ENCODE assay signal across 10 cellular contexts in genomic region chr11:10310301-10310841, GRCh38. TPM values are rescaled to one million over a fixed set of nuclear protein-coding genes. Genes with fewer than 3 reads are reported as not detected.
DNase-seq lines count a peak whose midpoint lies in the region; FAIRE-seq and TF ChIP-seq lines count a peak whose summit lies in the region.
"Had no signal": no experiment of that assay in that cellular context is flagged by ENCODE, and none has a peak within 500 bp of the region (broad histone marks: within the 10 kb centered on the region; RNA-seq: fewer than 3 reads in every experiment).

No MANE protein-coding gene starts in this region.

- H3K4me3 ChIP-seq in Loucy (ENCODE audit: low read length, poor library complexity, severe bottlenecking) (peak overlapping the region; percentile 83), H1 (ENCODE audit: extremely low read depth in 1 of 4, insufficient read depth in 2 of 4, low read depth in 3 of 4, low read length in 4 of 4) (no peak overlapping the region), skeletal muscle tissue (ENCODE audit: low read length in 3 of 3) (no peak overlapping the region), uterus (no peak overlapping the region)
- H3K4me3 ChIP-seq: spleen had no signal

- H3K36me3 ChIP-seq in Loucy (ENCODE audit: insufficient read depth, low read length) (no peaks in the 10 kb centered on the region), H1 (ENCODE audit: control insufficient read depth in 2 of 4, insufficient read depth in 4 of 4, low read length in 3 of 4) (peaks cover 0 to 17% (median 8%) of the 10 kb centered on the region in 4 experiments; a peak in 3 of 8 replicates), skeletal muscle tissue (ENCODE audit: control insufficient read depth in 3 of 3, insufficient read depth in 3 of 3, low read length in 3 of 3) (peaks cover 0 to 3% (median 0%) of the 10 kb centered on the region in 3 donors), uterus (no peaks in the 10 kb centered on the region)

- H3K27me3 ChIP-seq in Loucy (ENCODE audit: insufficient read depth, low read length, poor library complexity, severe bottlenecking) = peaks cover 12% of the 10 kb centered on the region
- peaks cover 0 to 19% (median 0%) of the 10 kb centered on the region in 4 experiments; a peak in 2 of 7 replicates for H3K27me3 ChIP-seq in H1 (replicated peaks in 1 of 4; ENCODE audit: control insufficient read depth in 3 of 4, extremely low read depth in 1 of 4, insufficient read depth in 3 of 4, low read length in 3 of 4)
- peaks cover 0 to 7% (median 4%) of the 10 kb centered on the region in 3 donors for H3K27me3 ChIP-seq in skeletal muscle tissue (ENCODE audit: control insufficient read depth in 3 of 3, insufficient read depth in 3 of 3, low read length in 3 of 3)
- H3K27me3 ChIP-seq in uterus = no peaks in the 10 kb centered on the region

- H3K23ac ChIP-seq in H1 (ENCODE audit: insufficient read length) = no peak overlapping the region

- no peaks in the 10 kb centered on the region for H3F3A ChIP-seq in Loucy (ENCODE audit: low read depth)

- H3K9ac ChIP-seq in Loucy (ENCODE audit: low read depth, low read length, poor library complexity, severe bottlenecking) (no peak overlapping the region), H1 (replicated peaks in 1 of 4; ENCODE audit: extremely low read depth in 1 of 4, low read depth in 3 of 4, low read length in 3 of 4) (no peak overlapping the region), skeletal muscle tissue (ENCODE audit: low read depth in 1 of 3, low read length in 3 of 3) (no peak overlapping the region)

- no peak overlapping the region for H4K5ac ChIP-seq in H1 (ENCODE audit: insufficient read length, low read depth, low read length)

- no peak overlapping the region for H2BK120ac ChIP-seq in H1 (replicated peaks; ENCODE audit: low read depth, low read length)

- H4K8ac ChIP-seq in H1 (ENCODE audit: extremely low read depth, insufficient read depth, low read length) = no peak overlapping the region

- no peak overlapping the region for H2AFZ ChIP-seq in Loucy (ENCODE audit: low read length)
- no peak overlapping the region for H2AFZ ChIP-seq in H1 (ENCODE audit: low read length)

- DNase-seq in GM13976 (ENCODE audit: low spot score) = peak; percentile 39
- DNase-seq in H1 (ENCODE audit: low read depth in 1 of 2, low spot score in 2 of 2) = no peak
- DNase-seq in uterus = no peak
- no peak for DNase-seq in SIG-M5 treated with dmso at 0.1 percent for 504 hours (lab: John Stamatoyannopoulos, UW; ENCODE audit: unreplicated experiment)
- DNase-seq in stimulated activated CD4-positive, alpha-beta T cell treated with anti-CD3 and anti-CD28 coated beads, Interleukin-4, amount 100 ng/mL, for 4 hours = no peak
- DNase-seq: NCI-H1694 treated with DMSO at 0.1 percent for 48 hours, spleen had no signal

- H3K56ac ChIP-seq in H1 (replicated peaks; ENCODE audit: insufficient read length, low read depth, low read length) = no peak overlapping the region

- H2BK15ac ChIP-seq in H1 (ENCODE audit: low read length) = no peak overlapping the region

- H3K4me1 ChIP-seq in Loucy (ENCODE audit: insufficient read depth, low read length, poor library complexity, severe bottlenecking) (peaks cover 29% of the 10 kb centered on the region), H1 (replicated peaks in 1 of 4; ENCODE audit: control insufficient read depth in 3 of 4, insufficient read depth in 4 of 4, low read length in 3 of 4) (peaks cover 6 to 22% (median 9%) of the 10 kb centered on the region in 4 experiments), skeletal muscle tissue (ENCODE audit: control insufficient read depth in 3 of 3, insufficient read depth in 3 of 3, low read length in 3 of 3) (peaks cover 30 to 40% (median 40%) of the 10 kb centered on the region in 3 donors), uterus (no peaks in the 10 kb centered on the region)

- peak overlapping the region; percentile 93 for H3K4me2 ChIP-seq in Loucy (ENCODE audit: low read depth, low read length, poor library complexity, severe bottlenecking)
- no peak overlapping the region for H3K4me2 ChIP-seq in H1 (ENCODE audit: insufficient read depth in 1 of 2, low read depth in 2 of 2, low read length in 2 of 2)

- H3K79me2 ChIP-seq in Loucy (ENCODE audit: insufficient read depth, low read length) = peaks cover 37% of the 10 kb centered on the region; the same call in 1 of the 2 replicates
- H3K79me2 ChIP-seq in H1 (ENCODE audit: control insufficient read depth in 1 of 2, insufficient read depth in 2 of 2, low read length in 2 of 2) = peaks cover 0 to 19% of the 10 kb centered on the region in 2 experiments; a peak in 3 of 4 replicates

- no peak overlapping the region for H3K27ac ChIP-seq in H1 (ENCODE audit: low read depth, low read length)
- peak overlapping the region; percentile 84 for H3K27ac ChIP-seq in skeletal muscle tissue (ENCODE audit: low read depth, low read length)
- peak overlapping the region in 1 of 2 donors; percentile 95 for H3K27ac ChIP-seq in uterus
- H3K27ac ChIP-seq: spleen had no signal

- no peak overlapping the region for H2BK5ac ChIP-seq in H1 (ENCODE audit: low read depth, low read length)

- POLR2A ChIA-PET in H1 (lab: Charles Lee; ENCODE audit: partially characterized antibody) = interaction anchor here (0.6 to 10.6 kb wide), 8 partner anchors 9 to 736 kb away, joined by 3 to 156 read pairs (median 3); partner anchors contain the start of gene SBF2

- H3K23me2 ChIP-seq in H1 (ENCODE audit: low read depth, low read length) = peaks cover 12% of the 10 kb centered on the region

- no peaks in the 10 kb centered on the region for H4K20me1 ChIP-seq in Loucy (ENCODE audit: insufficient read depth, low read length, poor library complexity, severe bottlenecking)
- H4K20me1 ChIP-seq in H1 (replicated peaks in 1 of 2; ENCODE audit: control insufficient read depth in 1 of 2, insufficient read depth in 2 of 2, low read length in 2 of 2) = peaks cover 6 to 7% of the 10 kb centered on the region in 2 experiments

- H3K9me3 ChIP-seq in Loucy (ENCODE audit: insufficient read depth, low read depth, low read length) (no peaks in the 10 kb centered on the region), H1 (ENCODE audit: insufficient read depth in 2 of 2, low read depth in 1 of 2, low read length in 1 of 2) (no peaks in the 10 kb centered on the region), skeletal muscle tissue (ENCODE audit: control insufficient read depth in 3 of 3, low read length in 3 of 3) (no peaks in the 10 kb centered on the region), uterus (no peaks in the 10 kb centered on the region)
- H3K9me3 ChIP-seq: spleen had no signal

- intact Hi-C loops in uterus (cut with DNase I; ENCODE audit: low total_unique reads) = no loop called here

- TF ChIP-seq CTCF in GM13976 (IDR thresholded peaks at IDR 0.05; ENCODE audit: borderline replicate concordance, control extremely low read depth, extremely low read depth, insufficient read depth, missing control alignments) = no peak
- no peak for TF ChIP-seq CTCF in Loucy (conservative IDR thresholded peaks at IDR 0.05; ENCODE audit: low read length)
- no peak for TF ChIP-seq CTCF in H1 (IDR thresholded peaks at IDR 0.05; ENCODE audit: control extremely low read depth in 1 of 3, insufficient read depth in 1 of 3, low read depth in 1 of 3, low read length in 3 of 3)
- peak in 1 of 4 experiments; percentile 14 for TF ChIP-seq CTCF in uterus (IDR thresholded peaks at IDR 0.05)

- no peak overlapping the region for H4K91ac ChIP-seq in H1 (replicated peaks; ENCODE audit: insufficient read length, low read length)

- TF ChIP-seq RAD21 in H1 (IDR thresholded peaks at IDR 0.05 in 1 of 2, conservative IDR thresholded peaks at IDR 0.05 in 1 of 2; ENCODE audit: low read depth in 2 of 2, low read length in 2 of 2) = no peak

- TF ChIP-seq POLR2A in H1 (IDR thresholded peaks at IDR 0.05; ENCODE audit: control extremely low read depth in 1 of 2, low read depth in 2 of 2, low read length in 2 of 2) = no peak; a peak in 1 of 3 replicates
- TF ChIP-seq POLR2A in uterus (IDR thresholded peaks at IDR 0.05) = no peak

- H3K9me2 ChIP-seq in Loucy (replicated peaks; ENCODE audit: low read depth, low read length) = no peaks in the 10 kb centered on the region

- in situ Hi-C loops in GM13976 (cut with MboI; ENCODE audit: low sequenced_read_pairs, unreplicated experiment) = loop anchor here (10.0 to 25.0 kb wide), 3 partner anchors 106 to 448 kb away; no protein-coding TSS in a partner anchor

- peak overlapping the region; percentile 13; the same call in 1 of the 2 replicates for H2BK20ac ChIP-seq in H1 (ENCODE audit: low read length)

- no peak for TF ChIP-seq EP300 in H1 (IDR thresholded peaks at IDR 0.05; ENCODE audit: borderline replicate concordance in 1 of 2, low read depth in 2 of 2, low read length in 2 of 2)

- 71% methylated on average over 2 of the region's 3 CpGs; no CpG with 5 or more reads in 1 of the 2 experiments for WGBS in H1 (ENCODE audit: extremely low coverage in 1 of 2, insufficient coverage in 1 of 2, insufficient read length in 1 of 2, insufficient replicate concordance in 2 of 2, low coverage in 1 of 2, low lambda C conversion rate in 2 of 2, missing lambda C conversion rate in 1 of 2), 2 experiments

- no peak overlapping the region for H3K4ac ChIP-seq in H1 (replicated peaks; ENCODE audit: insufficient read length, low read depth, low read length)

- FAIRE-seq in H1 (lab: Jason Lieb, UNC) = no peak
- FAIRE-seq: colon had no signal

- no peak overlapping the region; the same call in 1 of the 2 replicates for H3K18ac ChIP-seq in H1 (ENCODE audit: extremely low read depth, low read length)

- H2BK12ac ChIP-seq in H1 (ENCODE audit: low read depth, low read length) = no peak overlapping the region

- no peak overlapping the region for H2AK5ac ChIP-seq in H1 (ENCODE audit: low read depth, low read length)

- H3K14ac ChIP-seq in H1 (ENCODE audit: insufficient read length) = no peak overlapping the region

- CTCF ChIA-PET in H1 (lab: Charles Lee; ENCODE audit: partially characterized antibody) = interaction anchor here (0.7 to 10.0 kb wide), 11 partner anchors 14 to 320 kb away, joined by 3 to 97 read pairs (median 3); no protein-coding TSS in a partner anchor

- H3K79me1 ChIP-seq in H1 (ENCODE audit: low read depth, low read length) = no peaks in the 10 kb centered on the region

RNA-seq across cellular contexts. Expression of gene ADM, which starts 5.5 kb away (rescaled TPM):
- total RNA-seq in H1 (2021; fragmentation: NEBNext Ultra II Directional; extraction: Animal tissue kit (Norgen Biotek cat#: 25700)) = 92.2 and 94.1 TPM in 2 replicates
- 95.6 and 169 TPM in 2 replicates for polyA plus RNA-seq in H1 (2011; rRNA removed)
- polyA plus RNA-seq in H1 (2011; cell fraction: cytosol; rRNA removed) = 168 TPM
- polyA plus RNA-seq in H1 (2011; cell fraction: nucleus; rRNA removed) = 272 TPM
- polyA plus RNA-seq in H1 (2012, experiment 1 of 2) = 123 to 199 TPM (median 136 TPM) in 4 replicates
- 86.1 TPM for polyA plus RNA-seq in H1 (2012, experiment 2 of 2)
- polyA plus RNA-seq in H1 (2013, experiment 1 of 2) = 89.5 TPM
- 118 TPM for polyA plus RNA-seq in H1 (2013, experiment 2 of 2)
- polyA minus RNA-seq in H1 (2011; rRNA and poly(A)+ RNA removed) = 88.1 and 122 TPM in 2 replicates
- 66.8 TPM for polyA minus RNA-seq in H1 (2011; cell fraction: cytosol; rRNA and poly(A)+ RNA removed)
- 175 TPM for polyA minus RNA-seq in H1 (2011; cell fraction: nucleus; rRNA and poly(A)+ RNA removed)
- total RNA-seq in skeletal muscle tissue (28.2 TPM), uterus (100 to 1,000 TPM in 1 of 4 donors, 10 to 100 TPM in 3; 27.9 to 151 (median 47.2) TPM)

RNA-seq across cellular contexts. Expression of gene SBF2, which starts 16.4 kb away (rescaled TPM):
- 50.5 and 54.1 TPM in 2 replicates for total RNA-seq in H1 (2021; fragmentation: NEBNext Ultra II Directional; extraction: Animal tissue kit (Norgen Biotek cat#: 25700))
- polyA plus RNA-seq in H1 (2011; rRNA removed) = 23.4 and 36.7 TPM in 2 replicates
- polyA plus RNA-seq in H1 (2011; cell fraction: cytosol; rRNA removed) = 37.3 TPM
- polyA plus RNA-seq in H1 (2011; cell fraction: nucleus; rRNA removed) = 36.1 TPM
- 33.3 to 38.8 TPM (median 37.1 TPM) in 4 replicates for polyA plus RNA-seq in H1 (2012, experiment 1 of 2)
- 3.4 TPM for polyA plus RNA-seq in H1 (2012, experiment 2 of 2)
- polyA plus RNA-seq in H1 (2013, experiment 1 of 2) = 15.9 TPM
- polyA plus RNA-seq in H1 (2013, experiment 2 of 2) = 18.9 TPM
- 116 and 173 TPM in 2 replicates for polyA minus RNA-seq in H1 (2011; rRNA and poly(A)+ RNA removed)
- 44.3 TPM for polyA minus RNA-seq in H1 (2011; cell fraction: cytosol; rRNA and poly(A)+ RNA removed)
- polyA minus RNA-seq in H1 (2011; cell fraction: nucleus; rRNA and poly(A)+ RNA removed) = 129 TPM
- total RNA-seq in skeletal muscle tissue = 34.4 TPM
- total RNA-seq in uterus = 100 to 1,000 TPM in 2 of 4 donors, 10 to 100 TPM in 2; 45.0 to 202 (median 98.0) TPM
